ENCODE assay signal across 8 cellular contexts in the genomic region with DNA sequence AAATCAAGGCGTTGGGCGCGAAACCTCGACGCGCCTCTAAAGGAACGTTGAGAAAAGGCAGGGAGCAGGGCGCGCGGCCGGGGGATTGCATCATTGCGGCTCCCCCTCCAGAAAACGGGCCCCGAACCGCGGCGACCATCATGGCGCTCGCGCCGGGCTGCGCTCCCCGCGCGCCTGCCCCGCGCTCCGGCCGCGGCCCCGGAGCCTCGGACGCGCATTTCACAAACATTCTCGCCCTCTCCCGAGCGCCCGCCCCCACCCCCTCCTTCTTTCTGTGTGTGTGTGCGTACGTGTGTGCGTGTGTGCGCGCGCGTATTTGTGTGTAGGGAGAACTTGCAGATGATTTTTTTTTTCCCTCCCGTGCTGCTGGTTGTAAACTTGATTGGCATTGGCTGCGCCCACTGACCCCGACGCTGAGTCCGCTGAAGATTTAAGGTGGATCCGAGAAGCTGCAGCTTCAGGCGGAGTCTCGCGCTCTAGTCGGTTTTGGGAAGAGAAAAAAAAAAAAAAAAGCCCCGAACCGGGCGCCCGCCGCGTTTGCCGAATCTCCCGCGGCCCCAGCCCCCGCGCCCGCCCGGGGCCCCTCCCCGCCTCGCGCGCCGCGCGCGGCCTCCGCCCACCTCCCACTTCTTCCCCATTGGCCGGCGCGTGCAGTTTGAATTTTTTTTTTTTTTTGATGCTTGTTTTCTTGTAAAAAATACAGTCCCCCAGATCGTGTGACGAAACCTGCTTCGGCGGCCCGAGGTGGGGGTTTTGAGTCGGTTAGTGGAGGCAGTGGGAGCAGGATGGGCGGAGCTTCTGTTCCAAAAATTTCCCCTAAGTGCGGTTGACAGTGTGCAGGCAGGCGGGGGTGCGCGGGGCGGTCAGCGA. TPM values are rescaled to one million over a fixed set of nuclear protein-coding genes. Genes with fewer than 3 reads are reported as not detected.
DNase-seq lines count a peak whose midpoint lies in the region; ATAC-seq and TF ChIP-seq lines count a peak whose summit lies in the region.

No MANE protein-coding gene starts in this region.

- intact Hi-C loops in left ventricle myocardium superior (cut with micrococcal nuclease): no loop called here
- intact Hi-C loops in prostate gland (cut with DNase I): loop anchor here (10.0 kb wide), 1 partner anchor 59 kb away; the partner anchor contains the start of gene APOLD1

- H3K27me3 ChIP-seq in prostate gland (replicated peaks; ENCODE audit: insufficient read depth): no peaks in the 10 kb centered on the region

- TF ChIP-seq CTCF in GM13976 (IDR thresholded peaks at IDR 0.05; ENCODE audit: borderline replicate concordance, control extremely low read depth, extremely low read depth, insufficient read depth, missing control alignments): no peak
- TF ChIP-seq CTCF in prostate gland (IDR thresholded peaks at IDR 0.05): peak in 1 of 4 experiments; percentile 5

- peak; percentile 84 for TF ChIP-seq POLR2A in prostate gland (IDR thresholded peaks at IDR 0.05)

- H3K4me3 ChIP-seq in prostate gland (peak overlapping the region; percentile 68 to 79), urinary bladder (ENCODE audit: low read depth, low read length) (peak overlapping the region; percentile 77)

- peak overlapping the region; percentile 98 to 99 for H3K27ac Mint-ChIP-seq in T-cell

- no peaks in the 10 kb centered on the region for H3K27me3 Mint-ChIP-seq in T-cell

- peaks cover 51 to 64% (median 58%) of the 10 kb centered on the region in 3 donors for H3K4me1 Mint-ChIP-seq in T-cell

- ATAC-seq in HG02852 (IDR thresholded peaks at IDR 0.05; ENCODE audit: unreplicated experiment) (peak; percentile 56), T-cell (replicated peaks in 1 of 4) (peak; percentile 59 to 69 (median 62)), left ventricle myocardium superior (peak; percentile 87)

- POLR2A ChIA-PET in T-cell (lab: Charles Lee): interaction anchor here (0.5 to 2.0 kb wide), 18 partner anchors 9 to 961 kb away, joined by 3 to 28 read pairs (median 6); partner anchors contain the start of genes BORCS5 (in 1 of the 2) and CDKN1B (in 1 of the 2)

- CTCF ChIA-PET in T-cell (lab: Charles Lee): interaction anchor here (0.5 to 3.5 kb wide), 8 partner anchors 9 to 222 kb away, joined by 3 to 66 read pairs (median 7); no protein-coding TSS in a partner anchor

- H3K36me3 Mint-ChIP-seq in T-cell: peaks cover 25% of the 10 kb centered on the region

- under 1% methylated on average over 90 of the region's 93 CpGs for WGBS in prostate gland
- under 1% methylated on average over 93 of the region's 93 CpGs for WGBS in urinary bladder

- H3K9me3 ChIP-seq in prostate gland: no peaks in the 10 kb centered on the region

- peak; percentile 93 for DNase-seq in GM13976 (ENCODE audit: low spot score)
- peak; percentile 86 for DNase-seq in NCI-H1436 treated with DMSO at 0.1 percent for 48 hours (lab: John Stamatoyannopoulos, UW)
- DNase-seq in T-cell: peak; percentile 80 to 97 (median 92)
- peak; percentile 96 for DNase-seq in amniotic stem cell (lab: John Stamatoyannopoulos, UW)
- DNase-seq in left ventricle myocardium superior: peak; percentile 95
- DNase-seq in prostate gland (ENCODE audit: low spot score): peak; percentile 94

- in situ Hi-C loops in GM13976 (cut with MboI; ENCODE audit: low sequenced_read_pairs, unreplicated experiment): no loop called here

- H3K4me3 Mint-ChIP-seq in T-cell: peak overlapping the region; percentile 87 to 100 (median 99)

- H3K27ac ChIP-seq in prostate gland (peak overlapping the region; percentile 100), urinary bladder (ENCODE audit: low read depth) (peak overlapping the region; percentile 100)

- H3K9me3 Mint-ChIP-seq in T-cell: no peaks in the 10 kb centered on the region

- no peaks in the 10 kb centered on the region for H3K4me1 ChIP-seq in prostate gland (replicated peaks)
- no peaks in the 10 kb centered on the region for H3K4me1 ChIP-seq in urinary bladder (ENCODE audit: insufficient read depth)

- H3K36me3 ChIP-seq in prostate gland (no peaks in the 10 kb centered on the region), urinary bladder (ENCODE audit: insufficient read depth) (no peaks in the 10 kb centered on the region)

RNA-seq across cellular contexts. Expression of gene CDKN1B, which starts 8.2 kb away (rescaled TPM):
- total RNA-seq in T-cell (100 to 1,000 TPM; 170 to 246 (median 188) TPM), left ventricle myocardium superior (40.9 TPM), prostate gland (100 to 1,000 TPM in 1 of 2 donors, 10 to 100 TPM in 1; 73.5 to 110 TPM), urinary bladder (73.6 TPM)
- polyA plus RNA-seq in urinary bladder: 52.1 TPM

RNA-seq across cellular contexts. Expression of gene GPR19, which starts 29.3 kb away (rescaled TPM):
- 1 to 10 TPM; 1.7 to 5.2 (median 2.2) TPM for total RNA-seq in T-cell
- not detected for total RNA-seq in left ventricle myocardium superior
- total RNA-seq in prostate gland: not detected
- 1.1 TPM for total RNA-seq in urinary bladder
- 0.13 TPM for polyA plus RNA-seq in urinary bladder

Comparison
In these comparisons a context has a peak if more than half of its experiments do, and no peak if none do; other contexts are left out.
1. Peak in every context shown above with its lines: DNase-seq, ATAC-seq, H3K4me3 ChIP-seq and H3K27ac ChIP-seq.